ENCODE assay signal across 35 cellular contexts in genomic region chr5:97951139-97951538, GRCh38.
"Had no signal": no experiment of that assay in that cellular context is flagged by ENCODE, and none has a peak within 500 bp of the region (broad histone marks: within the 10 kb centered on the region; RNA-seq: fewer than 3 reads in every experiment).

No MANE protein-coding gene starts in this region.

- H3K4me3 ChIP-seq: MG63 had no signal

- DNase-seq: Karpas-422, Kasumi-1, MG63, MM.1S, MV-4-11, NCI-H1048, NCI-H1092, NCI-H1092 treated with DMSO at 0.1 percent for 48 hours, NCI-H1105, NCI-H1105 treated with DMSO at 0.1 percent for 48 hours, NCI-H1417, NCI-H1417 treated with DMSO at 0.1 percent for 48 hours, NCI-H1436, NCI-H1436 treated with DMSO at 0.1 percent for 48 hours, NCI-H146, NCI-H1694, NCI-H1694 treated with DMSO at 0.1 percent for 48 hours, NCI-H187, NCI-H187 treated with DMSO at 0.1 percent for 48 hours, NCI-H1930, NCI-H2029, NCI-H2029 treated with DMSO at 0.1 percent for 48 hours, NCI-H2081, NCI-H2081 treated with DMSO at 0.1 percent for 48 hours, NCI-H2107, NCI-H2171, NCI-H2171 treated with DMSO at 0.1 percent for 48 hours, NCI-H2227 treated with DMSO at 0.1 percent for 48 hours, NCI-H226, NCI-H345, NCI-H446, NCI-H446 treated with DMSO at 0.1 percent for 48 hours, NCI-H510A, NCI-H510A treated with DMSO at 0.1 percent for 48 hours had no signal

- H3K9ac ChIP-seq: KMS-11 had no signal

- H3K27me3 ChIP-seq: MG63 had no signal

- H3K4me2 ChIP-seq: KMS-11 had no signal

- H3K27ac ChIP-seq: KMS-11 had no signal

- H3K36me3 ChIP-seq: MG63 had no signal
